ENCODE assay signal across 2 cellular contexts in the genomic region with DNA sequence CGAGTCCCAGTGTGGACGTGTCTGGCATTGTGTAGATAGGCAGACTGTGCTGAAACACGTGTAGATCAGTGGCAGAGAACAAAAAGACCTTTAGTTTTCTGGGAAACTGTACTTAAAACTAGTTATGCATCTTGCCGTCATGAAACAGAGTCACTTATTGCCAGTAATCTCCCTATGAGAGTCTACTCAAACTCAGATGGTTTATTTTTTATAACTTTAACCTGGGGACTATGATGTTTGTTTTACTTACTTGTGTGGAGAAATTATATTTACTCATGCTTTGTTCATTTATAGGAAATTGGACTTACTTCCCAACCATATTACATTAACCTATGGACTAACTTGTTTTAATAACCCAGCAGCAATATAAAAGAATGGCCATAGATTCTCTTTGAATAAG.
TF ChIP-seq lines count a peak whose summit lies in the region.

No MANE protein-coding gene starts in this region.

TF ChIP-seq in HCT116, 20 proteins besides CTCF, POLR2A, EP300 and RAD21:
- TF ChIP-seq SP1 (IDR thresholded peaks at IDR 0.05; ENCODE audit: low read depth) = no peak
- TF ChIP-seq ZNF274 (IDR thresholded peaks at IDR 0.05; ENCODE audit: low read depth, low read length) = no peak
- TF ChIP-seq, protein P1, sequence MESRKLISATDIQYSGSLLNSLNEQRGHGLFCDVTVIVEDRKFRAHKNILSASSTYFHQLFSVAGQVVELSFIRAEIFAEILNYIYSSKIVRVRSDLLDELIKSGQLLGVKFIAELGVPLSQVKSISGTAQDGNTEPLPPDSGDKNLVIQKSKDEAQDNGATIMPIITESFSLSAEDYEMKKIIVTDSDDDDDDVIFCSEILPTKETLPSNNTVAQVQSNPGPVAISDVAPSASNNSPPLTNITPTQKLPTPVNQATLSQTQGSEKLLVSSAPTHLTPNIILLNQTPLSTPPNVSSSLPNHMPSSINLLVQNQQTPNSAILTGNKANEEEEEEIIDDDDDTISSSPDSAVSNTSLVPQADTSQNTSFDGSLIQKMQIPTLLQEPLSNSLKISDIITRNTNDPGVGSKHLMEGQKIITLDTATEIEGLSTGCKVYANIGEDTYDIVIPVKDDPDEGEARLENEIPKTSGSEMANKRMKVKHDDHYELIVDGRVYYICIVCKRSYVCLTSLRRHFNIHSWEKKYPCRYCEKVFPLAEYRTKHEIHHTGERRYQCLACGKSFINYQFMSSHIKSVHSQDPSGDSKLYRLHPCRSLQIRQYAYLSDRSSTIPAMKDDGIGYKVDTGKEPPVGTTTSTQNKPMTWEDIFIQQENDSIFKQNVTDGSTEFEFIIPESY (IDR thresholded peaks at IDR 0.05; ENCODE audit: extremely low read depth, insufficient replicate concordance, low read length) = no peak
- TF ChIP-seq EZH2phosphoT487 (IDR thresholded peaks at IDR 0.05; ENCODE audit: borderline replicate concordance) = no peak

TF ChIP-seq in GM12878, 131 proteins besides CTCF, POLR2A, EP300 and RAD21:
- TF ChIP-seq CHD1 (IDR thresholded peaks at IDR 0.05; ENCODE audit: low read depth, low read length) (no peak), KAT2A (conservative IDR thresholded peaks at IDR 0.05; ENCODE audit: control insufficient read depth, low read depth, low read length) (no peak), POLR2AphosphoS2 (IDR thresholded peaks at IDR 0.05; ENCODE audit: low read depth, low read length) (no peak), DPF2 (IDR thresholded peaks at IDR 0.05) (no peak), MYB (IDR thresholded peaks at IDR 0.05; ENCODE audit: borderline replicate concordance, low read depth, low read length) (no peak), TCF7 (IDR thresholded peaks at IDR 0.05; ENCODE audit: borderline replicate concordance) (no peak), EGR1 (IDR thresholded peaks at IDR 0.05; ENCODE audit: borderline replicate concordance in 1 of 2, low read depth in 2 of 2, low read length in 2 of 2) (no peak), HDAC2 (IDR thresholded peaks at IDR 0.05) (no peak), MEF2A (IDR thresholded peaks at IDR 0.05; ENCODE audit: insufficient read depth, low read depth, low read length) (no peak)
- TF ChIP-seq, protein P2, sequence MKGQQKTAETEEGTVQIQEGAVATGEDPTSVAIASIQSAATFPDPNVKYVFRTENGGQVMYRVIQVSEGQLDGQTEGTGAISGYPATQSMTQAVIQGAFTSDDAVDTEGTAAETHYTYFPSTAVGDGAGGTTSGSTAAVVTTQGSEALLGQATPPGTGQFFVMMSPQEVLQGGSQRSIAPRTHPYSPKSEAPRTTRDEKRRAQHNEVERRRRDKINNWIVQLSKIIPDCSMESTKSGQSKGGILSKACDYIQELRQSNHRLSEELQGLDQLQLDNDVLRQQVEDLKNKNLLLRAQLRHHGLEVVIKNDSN (IDR thresholded peaks at IDR 0.05; ENCODE audit: borderline replicate concordance, extremely low read length, insufficient read depth, low read depth, low read length) = no peak
